In the genomic region with DNA sequence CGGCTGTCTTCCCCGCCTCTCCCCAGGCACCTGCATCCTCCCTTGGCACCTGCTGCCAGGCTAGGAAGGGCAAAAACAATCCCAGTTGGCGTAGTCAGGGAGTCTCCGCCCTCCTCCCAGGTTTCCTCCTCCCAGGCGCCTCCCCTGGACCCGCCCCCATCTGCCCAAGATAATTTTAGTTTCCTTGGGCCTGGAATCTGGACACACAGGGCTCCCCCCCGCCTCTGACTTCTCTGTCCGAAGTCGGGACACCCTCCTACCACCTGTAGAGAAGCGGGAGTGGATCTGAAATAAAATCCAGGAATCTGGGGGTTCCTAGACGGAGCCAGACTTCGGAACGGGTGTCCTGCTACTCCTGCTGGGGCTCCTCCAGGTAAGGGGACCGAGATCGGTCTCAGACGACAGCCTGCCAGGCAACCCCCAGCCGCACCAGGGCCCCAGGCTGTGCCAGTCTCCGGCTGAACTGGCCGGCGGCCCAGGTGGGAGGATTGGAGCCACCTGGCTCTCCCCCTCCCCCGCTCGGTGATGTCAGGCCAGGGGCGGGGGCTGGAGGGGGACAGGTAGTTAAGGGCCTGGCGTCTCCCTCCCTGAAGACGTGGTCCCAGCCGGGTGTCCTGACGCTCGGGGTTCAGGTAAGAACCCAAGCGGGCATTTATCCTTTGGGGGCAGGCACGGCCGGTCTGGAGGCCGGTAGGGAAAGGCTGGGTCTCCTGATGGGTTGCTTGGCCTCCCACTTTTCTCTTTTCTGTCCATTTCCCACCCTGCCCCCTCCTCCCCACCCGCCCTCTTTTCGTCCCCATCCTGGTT, we compare ENCODE assay signal across 8 cellular contexts. TPM values are rescaled to one million over a fixed set of nuclear protein-coding genes. Genes with fewer than 3 reads are reported as not detected.
DNase-seq lines count a peak whose midpoint lies in the region; ATAC-seq, FAIRE-seq and TF ChIP-seq lines count a peak whose summit lies in the region.

A gene (plus strand): TSS at position 178 of the 807 bp plus-strand sequence. CDS start 4,364 bp downstream, outside the sequence.

- no peaks in the 10 kb centered on the region for H4K20me1 ChIP-seq in keratinocyte (ENCODE audit: control insufficient read depth, extremely low read depth, insufficient read depth, low read length)

- H2AFZ ChIP-seq in keratinocyte (ENCODE audit: control insufficient read depth, low read length), result peak within 1 kb of the TSS; percentile 67

- H3K4me2 ChIP-seq in keratinocyte (ENCODE audit: control insufficient read depth, extremely low read depth, insufficient read depth, low read depth, low read length), result peak within 1 kb of the TSS; percentile 93

- peak within 1 kb of the TSS; percentile 59 for H3K4me3 Mint-ChIP-seq in activated naive CD8-positive, alpha-beta T cell treated with anti-CD3 and anti-CD28 coated beads, Interleukin-2, amount 50 U/mL, for 24 hours

- peak within 1 kb of the TSS; percentile 60 for H3K27ac Mint-ChIP-seq in activated naive CD8-positive, alpha-beta T cell treated with anti-CD3 and anti-CD28 coated beads, Interleukin-2, amount 50 U/mL, for 24 hours

- dilution Hi-C loops in keratinocyte (cut with MboI; ENCODE audit: extremely low pct_ligation_motif_present, low sequenced_read_pairs), result no loop called here

- no peak for ATAC-seq in activated naive CD8-positive, alpha-beta T cell treated with anti-CD3 and anti-CD28 coated beads, Interleukin-2, amount 50 U/mL, for 24 hours

- H3K27me3 Mint-ChIP-seq in activated naive CD8-positive, alpha-beta T cell treated with anti-CD3 and anti-CD28 coated beads, Interleukin-2, amount 50 U/mL, for 24 hours, result peaks cover 12% of the 10 kb centered on the region

- DNase-seq in NCI-H1105 treated with DMSO at 0.1 percent for 48 hours (lab: John Stamatoyannopoulos, UW), result peak; percentile 80
- DNase-seq in activated naive CD8-positive, alpha-beta T cell treated with anti-CD3 and anti-CD28 coated beads, Interleukin-2, amount 50 U/mL, for 24 hours, result no peak
- DNase-seq in keratinocyte (ENCODE audit: low read depth, low spot score), result no peak
- peak; percentile 94 to 95 for DNase-seq in thyroid gland
- DNase-seq in posterior vena cava (ENCODE audit: low spot score), result no peak
- DNase-seq in stimulated activated CD4-positive, alpha-beta T cell treated with anti-CD3 and anti-CD28 coated beads, Interleukin-4, amount 100 ng/mL, for 24 hours, result no peak
- DNase-seq in effector CD4-positive, alpha-beta T cell, result no peak

- H3K4me1 ChIP-seq in keratinocyte (ENCODE audit: control insufficient read depth, extremely low read depth, insufficient read depth, low read length), result peaks cover 28% of the 10 kb centered on the region
- H3K4me1 ChIP-seq in thyroid gland, result peaks cover 21 to 28% of the 10 kb centered on the region in 2 donors

- H3K27ac ChIP-seq in C4-2B (peak within 1 kb of the TSS; percentile 85), keratinocyte (ENCODE audit: control insufficient read depth, insufficient read depth, low read length) (peak within 1 kb of the TSS; percentile 96), thyroid gland (peak within 1 kb of the TSS; percentile 62 to 84 (median 77))

- H3K9ac ChIP-seq in keratinocyte (ENCODE audit: control insufficient read depth, extremely low read depth, insufficient read depth, low read length), result peak within 1 kb of the TSS; percentile 99

- intact Hi-C loops in thyroid gland (cut with DNase I), result no loop called here
- intact Hi-C loops in posterior vena cava (cut with DNase I), result no loop called here

- FAIRE-seq in keratinocyte (lab: Jason Lieb, UNC), result peak; percentile 77

- 2 to 9% methylated on average over 23 to 28 of the region's 34 CpGs for WGBS in thyroid gland, 2 donors

- H3K4me3 ChIP-seq in keratinocyte (ENCODE audit: control insufficient read depth in 2 of 3, extremely low read depth in 1 of 3, insufficient read depth in 2 of 3, low read depth in 1 of 3, low read length in 3 of 3) (peak within 1 kb of the TSS; percentile 73 to 89 (median 84)), thyroid gland (replicated peaks in 1 of 3) (peak within 1 kb of the TSS; percentile 0 to 49 (median 15))

- no peaks in the 10 kb centered on the region for H3K9me3 Mint-ChIP-seq in activated naive CD8-positive, alpha-beta T cell treated with anti-CD3 and anti-CD28 coated beads, Interleukin-2, amount 50 U/mL, for 24 hours

- H3K4me1 Mint-ChIP-seq in activated naive CD8-positive, alpha-beta T cell treated with anti-CD3 and anti-CD28 coated beads, Interleukin-2, amount 50 U/mL, for 24 hours, result peaks cover 21% of the 10 kb centered on the region

- H3K27me3 ChIP-seq in keratinocyte (ENCODE audit: control insufficient read depth, extremely low read depth, insufficient read depth, low read length) (no peaks in the 10 kb centered on the region), thyroid gland (no peaks in the 10 kb centered on the region)

- peak in 1 of 2 donors; percentile 78 for TF ChIP-seq POLR2A in thyroid gland (IDR thresholded peaks at IDR 0.05)

- H3K36me3 ChIP-seq in keratinocyte (ENCODE audit: control insufficient read depth in 2 of 2, extremely low read depth in 1 of 2, insufficient read depth in 2 of 2, low read length in 2 of 2) (peaks cover 4% of the 10 kb centered on the region in 2 experiments), thyroid gland (no peaks in the 10 kb centered on the region)

- TF ChIP-seq CTCF in C4-2B (conservative IDR thresholded peaks at IDR 0.05) (no peak), keratinocyte (optimal IDR thresholded peaks at IDR 0.05 in 1 of 3, IDR thresholded peaks at IDR 0.05 in 1 of 3, conservative IDR thresholded peaks at IDR 0.05 in 1 of 3; ENCODE audit: extremely low read depth in 1 of 3, insufficient read depth in 2 of 3, low read length in 3 of 3) (no peak), thyroid gland (IDR thresholded peaks at IDR 0.05) (no peak)

- H3K79me2 ChIP-seq in keratinocyte (ENCODE audit: control insufficient read depth, insufficient read depth, low read length), result no peaks in the 10 kb centered on the region

- H3K9me1 ChIP-seq in keratinocyte (ENCODE audit: control insufficient read depth, extremely low read depth, insufficient read depth, low read length), result no peaks in the 10 kb centered on the region

- H3K36me3 Mint-ChIP-seq in activated naive CD8-positive, alpha-beta T cell treated with anti-CD3 and anti-CD28 coated beads, Interleukin-2, amount 50 U/mL, for 24 hours (ENCODE audit: low read depth), result no peaks in the 10 kb centered on the region

- H3K9me3 ChIP-seq in keratinocyte (ENCODE audit: control insufficient read depth, low read depth, low read length) (no peaks in the 10 kb centered on the region), thyroid gland (no peaks in the 10 kb centered on the region)

RNA-seq across cellular contexts. Expression of the gene that starts here (rescaled TPM):
- 4.0 to 5.3 TPM (median 4.2 TPM) in 3 replicates for polyA plus RNA-seq in keratinocyte
- 10.1 TPM for polyA plus RNA-seq in keratinocyte (2011; ENCODE audit: low read depth)
- 3.2 and 3.8 TPM in 2 replicates for polyA plus RNA-seq in keratinocyte (2011; cell fraction: cytosol; rRNA removed)
- polyA plus RNA-seq in keratinocyte (2011; cell fraction: nucleus; rRNA removed), result 11.7 and 15.6 TPM in 2 replicates
- polyA plus RNA-seq in keratinocyte (2012; ENCODE audit: low replicate concordance), result 5.8 and 71.5 TPM in 2 replicates
- 6.2 to 10.1 TPM (median 8.6 TPM) in 3 replicates for polyA minus RNA-seq in keratinocyte
- 5.4 TPM for polyA minus RNA-seq in keratinocyte (2011; cell fraction: cytosol; rRNA and poly(A)+ RNA removed)
- 8.3 and 10.7 TPM in 2 replicates for polyA minus RNA-seq in keratinocyte (2011; cell fraction: nucleus; rRNA and poly(A)+ RNA removed)
- total RNA-seq in thyroid gland (10 to 100 TPM in 1 of 4 donors, 1 to 10 TPM in 3; 7.1 to 14.0 (median 8.7) TPM), posterior vena cava (not detected)

Comparison
In these comparisons a context has a peak if more than half of its experiments do, and no peak if none do; other contexts are left out.
1. RNA of the gene that starts here (total RNA-seq): 7.1 to 14.0 TPM in thyroid gland; not detected in posterior vena cava; every median in the first group is over 4 times any median in the second.
2. DNase-seq: peak in NCI-H1105 treated with DMSO at 0.1 percent for 48 hours (single experiment) and thyroid gland (2 of 2); none in activated naive CD8-positive, alpha-beta T cell treated with anti-CD3 and anti-CD28 coated beads, Interleukin-2, amount 50 U/mL, for 24 hours (single experiment), keratinocyte (single experiment), posterior vena cava (single experiment), stimulated activated CD4-positive, alpha-beta T cell treated with anti-CD3 and anti-CD28 coated beads, Interleukin-4, amount 100 ng/mL, for 24 hours (single experiment) and effector CD4-positive, alpha-beta T cell (single experiment).
3. Peak in every context shown above with its lines, with median percentiles within 50 percentile points of each other: H3K27ac ChIP-seq.